15 cellular contexts compared by ENCODE assay signal in the genomic region with DNA sequence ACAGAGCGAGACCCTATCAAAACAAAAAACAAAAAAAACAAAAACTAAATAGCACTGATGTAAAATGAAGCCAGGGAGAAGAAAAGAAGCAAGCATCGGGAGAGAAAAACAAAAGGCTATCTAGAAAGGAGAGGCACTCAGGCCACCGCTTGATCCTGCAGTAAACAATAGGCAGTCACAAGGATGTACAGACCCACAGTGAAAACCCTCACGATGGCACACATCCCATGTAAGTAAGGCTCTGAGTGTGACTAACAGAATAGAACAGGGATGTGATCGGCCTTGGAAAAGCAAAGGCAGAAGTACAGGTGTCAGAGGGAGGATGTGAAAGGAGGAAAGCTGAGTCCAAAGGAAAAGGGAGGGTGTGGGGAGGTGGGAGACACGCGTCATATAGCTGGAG.
"Had no signal": no experiment of that assay in that cellular context is flagged by ENCODE, and none has a peak within 500 bp of the region (broad histone marks: within the 10 kb centered on the region; RNA-seq: fewer than 3 reads in every experiment).

No MANE protein-coding gene starts in this region.

- H3K27ac ChIP-seq: heart left ventricle, left ventricle myocardium inferior, ovary, upper lobe of right lung had no signal

- H3K4me3 ChIP-seq: heart left ventricle, left ventricle myocardium inferior, mucosa of descending colon, ovary, smooth muscle cell, upper lobe of right lung had no signal

- H3K4me2 ChIP-seq: smooth muscle cell had no signal

- DNase-seq: activated CD4-positive, alpha-beta T cell treated with anti-CD3 and anti-CD28 coated beads for 36 hours; activated CD4-positive, alpha-beta T cell treated with anti-CD3 and anti-CD28 coated beads, Interleukin-2, amount 50 U/mL, for 48 hours; activated naive CD4-positive, alpha-beta T cell treated with Interleukin-2 at 50 U/mL for 16 hours; heart left ventricle; left ventricle myocardium inferior; mammary epithelial cell; mucosa of descending colon; naive B cell; ovary; stimulated activated CD4-positive, alpha-beta T cell treated with anti-CD3 and anti-CD28 coated beads, Interleukin-4, amount 100 ng/mL, for 1 hour; upper lobe of right lung had no signal

- H3K4me1 Mint-ChIP-seq: activated CD4-positive, alpha-beta T cell treated with anti-CD3 and anti-CD28 coated beads for 36 hours; naive B cell had no signal

- H3K27me3 ChIP-seq: heart left ventricle, ovary, upper lobe of right lung had no signal

- H3K27ac Mint-ChIP-seq: activated CD4-positive, alpha-beta T cell treated with anti-CD3 and anti-CD28 coated beads for 36 hours; activated T-helper 2 cell treated with anti-CD3 and anti-CD28 coated beads, Interferon-gamma antibody, Interleukin-2, Interleukin-4, amounts not matched to agents 10 μg/mL and 5 μg/mL and 100 μg/mL, durations not matched to agents 14 hours and 24 hours and 36 hours; T-helper 2 cell treated with Interferon-gamma antibody and Interleukin-4, amounts not matched to agents 5 μg/mL and 100 μg/mL, for 36 hours had no signal

- H3K9me3 Mint-ChIP-seq: activated T-helper 2 cell treated with anti-CD3 and anti-CD28 coated beads, Interferon-gamma antibody, Interleukin-2, Interleukin-4, amounts not matched to agents 10 μg/mL and 5 μg/mL and 100 μg/mL, durations not matched to agents 14 hours and 24 hours and 36 hours; naive B cell; T-helper 2 cell treated with Interferon-gamma antibody and Interleukin-4, amounts not matched to agents 5 μg/mL and 100 μg/mL, for 36 hours had no signal

- H3K4me1 ChIP-seq: heart left ventricle, left ventricle myocardium inferior, upper lobe of right lung had no signal

- H3K9me3 ChIP-seq: heart left ventricle, left ventricle myocardium inferior, mucosa of descending colon, ovary, upper lobe of right lung had no signal

- H3K4me3 Mint-ChIP-seq: activated CD4-positive, alpha-beta T cell treated with anti-CD3 and anti-CD28 coated beads for 36 hours; naive B cell; T-helper 2 cell treated with Interferon-gamma antibody and Interleukin-4, amounts not matched to agents 5 μg/mL and 100 μg/mL, for 36 hours had no signal

- ATAC-seq: activated CD4-positive, alpha-beta T cell treated with anti-CD3 and anti-CD28 coated beads for 36 hours; heart left ventricle; mucosa of descending colon; sciatic nerve; upper lobe of right lung had no signal

- H3K27me3 Mint-ChIP-seq: activated CD4-positive, alpha-beta T cell treated with anti-CD3 and anti-CD28 coated beads for 36 hours; naive B cell had no signal
